In genomic region chr12:95473947-95474817, GRCh38 we compare ENCODE assay signal across 8 cellular contexts. TPM values are rescaled to one million over a fixed set of nuclear protein-coding genes. Genes with fewer than 3 reads are reported as not detected.
A peak's percentile ranks its signal among the peaks of the same experiment; 100 is the strongest.
DNase-seq lines count a peak whose midpoint lies in the region; ATAC-seq and TF ChIP-seq lines count a peak whose summit lies in the region.

TSS of gene METAP2 (plus strand) at chr12:95474152. CDS start at chr12:95474180, 28 bp downstream.

- no peaks in the 10 kb centered on the region for H3K27me3 ChIP-seq in parathyroid adenoma (ENCODE audit: control insufficient read depth, insufficient read depth, low read length)
- no peaks in the 10 kb centered on the region for H3K27me3 ChIP-seq in tibial nerve

- H3K4me3 Mint-ChIP-seq in activated naive CD8-positive, alpha-beta T cell treated with anti-CD3 and anti-CD28 coated beads, Interleukin-2, amount 50 U/mL, for 24 hours, result peak within 1 kb of the TSS; percentile 98

- peak within 1 kb of the TSS; percentile 98 for H3K27ac ChIP-seq in parathyroid adenoma
- H3K27ac ChIP-seq in tibial nerve, result peak within 1 kb of the TSS; percentile 77 to 93 (median 90)

- DNase-seq in GM12865 (ENCODE audit: low read depth) (peak; percentile 98), NCI-H1417 treated with DMSO at 0.1 percent for 48 hours (lab: John Stamatoyannopoulos, UW) (peak; percentile 93), SW480 (ENCODE audit: low spot score) (peak; percentile 96), Right ventricle myocardium superior (peak; percentile 98), tibial nerve (ENCODE audit: low spot score in 2 of 2) (peak; percentile 93 to 94)
- DNase-seq in activated naive CD8-positive, alpha-beta T cell treated with anti-CD3 and anti-CD28 coated beads, Interleukin-2, amount 50 U/mL, for 24 hours, result peak; percentile 94

- WGBS in tibial nerve, 2 donors, result 0% methylated on average over 47 to 54 of the region's 54 CpGs

- peaks cover 10% of the 10 kb centered on the region for H3K4me1 ChIP-seq in parathyroid adenoma
- peaks cover 3 to 53% (median 14%) of the 10 kb centered on the region in 4 donors for H3K4me1 ChIP-seq in tibial nerve

- TF ChIP-seq POLR2A in tibial nerve (IDR thresholded peaks at IDR 0.05), result peak; percentile 77 to 83

- TF ChIP-seq CTCF in GM12865 (IDR thresholded peaks at IDR 0.05; ENCODE audit: insufficient read depth, low read depth, low read length, missing control alignments), result no peak
- no peak for TF ChIP-seq CTCF in parathyroid adenoma (IDR thresholded peaks at IDR 0.05)
- peak in 1 of 5 experiments; percentile 17 for TF ChIP-seq CTCF in tibial nerve (IDR thresholded peaks at IDR 0.05)

- peaks cover 46% of the 10 kb centered on the region for H3K79me2 ChIP-seq in parathyroid adenoma

- peak within 1 kb of the TSS; percentile 95 for H3K4me2 ChIP-seq in parathyroid adenoma (ENCODE audit: low read length)

- H3K36me3 ChIP-seq in parathyroid adenoma (ENCODE audit: control insufficient read depth, insufficient read depth, low read length), result no peaks in the 10 kb centered on the region
- H3K36me3 ChIP-seq in tibial nerve, result peaks cover 0 to 34% (median 0%) of the 10 kb centered on the region in 3 donors

- intact Hi-C loops in Right ventricle myocardium superior (cut with DNase I), result loop anchor here (5.0 kb wide), 1 partner anchor 87 kb away; no protein-coding TSS in a partner anchor

- H3K9ac ChIP-seq in parathyroid adenoma, result peak within 1 kb of the TSS; percentile 93

- peak in 1 of 2 donors; percentile 98 for TF ChIP-seq EP300 in tibial nerve (IDR thresholded peaks at IDR 0.05)

- H3K27me3 Mint-ChIP-seq in activated naive CD8-positive, alpha-beta T cell treated with anti-CD3 and anti-CD28 coated beads, Interleukin-2, amount 50 U/mL, for 24 hours, result no peaks in the 10 kb centered on the region

- H2AFZ ChIP-seq in parathyroid adenoma, result peak within 1 kb of the TSS; percentile 99

- no peaks in the 10 kb centered on the region for H3K9me3 Mint-ChIP-seq in activated naive CD8-positive, alpha-beta T cell treated with anti-CD3 and anti-CD28 coated beads, Interleukin-2, amount 50 U/mL, for 24 hours

- peak within 1 kb of the TSS; percentile 99 for H3K27ac Mint-ChIP-seq in activated naive CD8-positive, alpha-beta T cell treated with anti-CD3 and anti-CD28 coated beads, Interleukin-2, amount 50 U/mL, for 24 hours

- ATAC-seq in HG02763 (IDR thresholded peaks at IDR 0.05; ENCODE audit: unreplicated experiment) (peak; percentile 98), Right ventricle myocardium superior (ENCODE audit: poor library complexity) (peak; percentile 99)
- ATAC-seq in activated naive CD8-positive, alpha-beta T cell treated with anti-CD3 and anti-CD28 coated beads, Interleukin-2, amount 50 U/mL, for 24 hours, result peak; percentile 99

- H3K4me3 ChIP-seq in GM12865 (ENCODE audit: low read depth, low read length) (peak within 1 kb of the TSS; percentile 91), parathyroid adenoma (ENCODE audit: low read depth, low read length) (peak within 1 kb of the TSS; percentile 97), tibial nerve (peak within 1 kb of the TSS; percentile 68 to 96 (median 74))

- peaks cover 47% of the 10 kb centered on the region for H3K36me3 Mint-ChIP-seq in activated naive CD8-positive, alpha-beta T cell treated with anti-CD3 and anti-CD28 coated beads, Interleukin-2, amount 50 U/mL, for 24 hours (ENCODE audit: low read depth)

- no peaks in the 10 kb centered on the region for H3K9me3 ChIP-seq in parathyroid adenoma (ENCODE audit: control insufficient read depth, low read length)
- H3K9me3 ChIP-seq in tibial nerve, result no peaks in the 10 kb centered on the region

- peaks cover 46% of the 10 kb centered on the region for H3K4me1 Mint-ChIP-seq in activated naive CD8-positive, alpha-beta T cell treated with anti-CD3 and anti-CD28 coated beads, Interleukin-2, amount 50 U/mL, for 24 hours

RNA-seq across cellular contexts. Expression of gene METAP2, which starts in this region (rescaled TPM):
- total RNA-seq in Right ventricle myocardium superior (51.4 TPM), tibial nerve (100 to 1,000 TPM in 1 of 4 donors, 10 to 100 TPM in 3; 62.6 to 111 (median 73.9) TPM)

Comparison
In these comparisons a context has a peak if more than half of its experiments do, and no peak if none do; other contexts are left out.
1. Peak in every context shown above with its lines: DNase-seq, ATAC-seq, H3K4me3 ChIP-seq and H3K27ac ChIP-seq.